Comparison of ENCODE assay signal across 12 cellular contexts in genomic region chr15:29677871-29678431, GRCh38.
A peak's percentile ranks its signal among the peaks of the same experiment; 100 is the strongest.
DNase-seq lines count a peak whose midpoint lies in the region; ATAC-seq and TF ChIP-seq lines count a peak whose summit lies in the region.
"Had no signal": no experiment of that assay in that cellular context is flagged by ENCODE, and none has a peak within 500 bp of the region (broad histone marks: within the 10 kb centered on the region; RNA-seq: fewer than 3 reads in every experiment).

No MANE protein-coding gene starts in this region.

- ATAC-seq in GM19324 (IDR thresholded peaks at IDR 0.05; ENCODE audit: low FRiP score, unreplicated experiment) = no peak

- peak overlapping the region; percentile 53 for H3K27ac ChIP-seq in colonic mucosa
- H3K27ac ChIP-seq in spleen = no peak overlapping the region
- H3K27ac ChIP-seq: SJCRH30 had no signal

- DNase-seq in NCI-H1092 treated with DMSO at 0.1 percent for 48 hours (lab: John Stamatoyannopoulos, UW) (peak; percentile 64), NCI-H1092 (lab: John Stamatoyannopoulos, UW) (no peak), NCI-H2081 (lab: John Stamatoyannopoulos, UW) (peak; percentile 51 to 87), colonic mucosa (peak; percentile 92), spleen (peak; percentile 58), G401 (ENCODE audit: low spot score) (no peak), HPDE6-E6E7 (ENCODE audit: extremely low spot score) (no peak)
- DNase-seq: activated gamma-delta T cell; CD4-positive, alpha-beta T cell; left cardiac atrium; SJCRH30 had no signal

- H3K9me3 ChIP-seq in colonic mucosa (no peaks in the 10 kb centered on the region), spleen (no peaks in the 10 kb centered on the region)
- H3K9me3 ChIP-seq: SJCRH30 had no signal

- no peak for TF ChIP-seq POLR2A in spleen (IDR thresholded peaks at IDR 0.05)

- H3K4me1 ChIP-seq in colonic mucosa (peaks cover 5% of the 10 kb centered on the region), spleen (peaks cover 0 to 12% (median 5%) of the 10 kb centered on the region in 6 donors)
- H3K4me1 ChIP-seq: SJCRH30 had no signal

- TF ChIP-seq CTCF in colonic mucosa (IDR thresholded peaks at IDR 0.05) (no peak), spleen (IDR thresholded peaks at IDR 0.05 in 8 of 11, conservative IDR thresholded peaks at IDR 0.05 in 3 of 11) (no peak)

- H3K9ac ChIP-seq in colonic mucosa (ENCODE audit: low read depth in 2 of 2, low read length in 2 of 2) = peak overlapping the region; percentile 19 to 68

- H3K27me3 ChIP-seq in colonic mucosa (no peaks in the 10 kb centered on the region), spleen (replicated peaks in 1 of 7) (peaks cover 0 to 45% (median 14%) of the 10 kb centered on the region in 7 donors)
- H3K27me3 ChIP-seq: SJCRH30 had no signal

- H3K36me3 ChIP-seq in colonic mucosa = no peaks in the 10 kb centered on the region
- no peaks in the 10 kb centered on the region for H3K36me3 ChIP-seq in spleen
- H3K36me3 ChIP-seq: SJCRH30 had no signal

- H3K4me3 ChIP-seq in colonic mucosa = no peak overlapping the region
- H3K4me3 ChIP-seq in spleen = no peak overlapping the region
- H3K4me3 ChIP-seq: SJCRH30 had no signal

- in situ Hi-C loops in G401 (cut with HindIII; ENCODE audit: low sequenced_read_pairs) = no loop called here

- intact Hi-C loops in colonic mucosa (cut with DNase I) = no loop called here
- intact Hi-C loops in spleen (cut with DNase I; ENCODE audit: low total_unique reads) = no loop called here

- WGBS in spleen, 5 donors = 51 to 64% (median 52%) methylated on average over 10 of the region's 10 CpGs

Comparison
In these comparisons a context has a peak if more than half of its experiments do, and no peak if none do; other contexts are left out.
1. DNase-seq: peak in NCI-H1092 treated with DMSO at 0.1 percent for 48 hours (single experiment), NCI-H2081 (2 of 2), colonic mucosa (single experiment) and spleen (single experiment); none in NCI-H1092 (single experiment), G401 (single experiment) and HPDE6-E6E7 (single experiment).